In genomic region chr2:151682459-151683003, GRCh38 we compare ENCODE assay signal across 29 cellular contexts.
"Had no signal": no experiment of that assay in that cellular context is flagged by ENCODE, and none has a peak within 500 bp of the region (broad histone marks: within the 10 kb centered on the region; RNA-seq: fewer than 3 reads in every experiment).

No MANE protein-coding gene starts in this region.

- H3K4me2 ChIP-seq: smooth muscle cell had no signal

- H3K4me1 Mint-ChIP-seq: naive thymus-derived CD8-positive, alpha-beta T cell; nephron; stimulated activated memory B cell treated with anti-CD40 and anti-IgM and Interleukin-4, amounts not matched to agents 10 μg/mL and 1 μg/mL and 100 μg/mL, for 72 hours; stimulated activated naive CD8-positive, alpha-beta T cell treated with anti-CD3 and anti-CD28 coated beads, Interleukin-15, amount 100 ng/mL, for 72 hours had no signal

- H3K4me3 ChIP-seq: left lung, lower lobe of right lung, ovary, right atrium auricular region, right lobe of liver, smooth muscle cell, tibial nerve, uterus had no signal

- H3K4me3 Mint-ChIP-seq: naive thymus-derived CD8-positive, alpha-beta T cell; nephron; neural crest cell; stimulated activated memory B cell treated with anti-CD40 and anti-IgM and Interleukin-4, amounts not matched to agents 10 μg/mL and 1 μg/mL and 100 μg/mL, for 72 hours; stimulated activated naive CD8-positive, alpha-beta T cell treated with anti-CD3 and anti-CD28 coated beads, Interleukin-15, amount 100 ng/mL, for 72 hours; type B pancreatic cell had no signal

- H3K9me3 Mint-ChIP-seq: naive thymus-derived CD8-positive, alpha-beta T cell; nephron; neural crest cell; stimulated activated memory B cell treated with anti-CD40 and anti-IgM and Interleukin-4, amounts not matched to agents 10 μg/mL and 1 μg/mL and 100 μg/mL, for 72 hours; stimulated activated naive CD8-positive, alpha-beta T cell treated with anti-CD3 and anti-CD28 coated beads, Interleukin-15, amount 100 ng/mL, for 72 hours; type B pancreatic cell had no signal

- H3K36me3 Mint-ChIP-seq: type B pancreatic cell had no signal

- H3K9me3 ChIP-seq: left lung, lower lobe of right lung, neutrophil, ovary, right atrium auricular region, right lobe of liver, tibial nerve, uterus had no signal

- DNase-seq: hippocampal formation; kidney; left colon; left lung; lower lobe of right lung; mammary epithelial cell; mesenchymal stem cell; naive thymus-derived CD8-positive, alpha-beta T cell; occipital lobe; ovary; right lobe of liver; stimulated activated CD4-positive, alpha-beta T cell treated with anti-CD3 and anti-CD28 coated beads, Interleukin-1b, Interleukin-23, amount 100 ng/mL, for 48 hours; stimulated activated CD4-positive, alpha-beta T cell treated with anti-CD3 and anti-CD28 coated beads, Interleukin-2, amount 100 ng/mL, for 48 hours; stimulated activated CD4-positive, alpha-beta T cell treated with anti-CD3 and anti-CD28 coated beads, Interleukin-4, amount 100 ng/mL, for 4 hours; stimulated activated CD8-positive, alpha-beta memory T cell treated with anti-CD3 and anti-CD28 coated beads, Interleukin-4, amount 100 ng/mL, for 48 hours; stimulated activated naive CD4-positive, alpha-beta T cell treated with Interleukin-2 at 50 U/mL for 16 hours; stimulated activated naive CD8-positive, alpha-beta T cell treated with anti-CD3 and anti-CD28 coated beads, Interleukin-15, amount 100 ng/mL, for 72 hours; substantia nigra; uterus had no signal

- H3K36me3 ChIP-seq: left lung, lower lobe of right lung, neutrophil, ovary, right lobe of liver, tibial nerve, uterus had no signal

- ATAC-seq: left colon; left lung; lower lobe of right lung; naive thymus-derived CD8-positive, alpha-beta T cell; right lobe of liver; stimulated activated memory B cell treated with anti-CD40 and anti-IgM and Interleukin-4, amounts not matched to agents 10 μg/mL and 1 μg/mL and 100 μg/mL, for 72 hours; stimulated activated naive CD8-positive, alpha-beta T cell treated with anti-CD3 and anti-CD28 coated beads, Interleukin-15, amount 100 ng/mL, for 72 hours had no signal

- FAIRE-seq: islet of Langerhans, kidney had no signal

- H3K4me1 ChIP-seq: left lung, lower lobe of right lung, right atrium auricular region, right lobe of liver, tibial nerve, uterus had no signal

- H3K27ac Mint-ChIP-seq: naive thymus-derived CD8-positive, alpha-beta T cell; nephron; progenitor cell of endocrine pancreas; stimulated activated memory B cell treated with anti-CD40 and anti-IgM and Interleukin-4, amounts not matched to agents 10 μg/mL and 1 μg/mL and 100 μg/mL, for 72 hours; stimulated activated naive CD8-positive, alpha-beta T cell treated with anti-CD3 and anti-CD28 coated beads, Interleukin-15, amount 100 ng/mL, for 72 hours; type B pancreatic cell had no signal

- H3K27me3 Mint-ChIP-seq: naive thymus-derived CD8-positive, alpha-beta T cell; progenitor cell of endocrine pancreas; stimulated activated memory B cell treated with anti-CD40 and anti-IgM and Interleukin-4, amounts not matched to agents 10 μg/mL and 1 μg/mL and 100 μg/mL, for 72 hours; stimulated activated naive CD8-positive, alpha-beta T cell treated with anti-CD3 and anti-CD28 coated beads, Interleukin-15, amount 100 ng/mL, for 72 hours had no signal

- H3K27ac ChIP-seq: left lung, lower lobe of right lung, neutrophil, ovary, right atrium auricular region, right lobe of liver, tibial nerve, uterus had no signal

- H3K27me3 ChIP-seq: left lung, neutrophil, ovary, right atrium auricular region, right lobe of liver, tibial nerve, uterus had no signal
